ENCODE assay signal across 23 cellular contexts in genomic region chr1:234992065-234992464, GRCh38.
DNase-seq lines count a peak whose midpoint lies in the region; ATAC-seq and TF ChIP-seq lines count a peak whose summit lies in the region.
"Had no signal": no experiment of that assay in that cellular context is flagged by ENCODE, and none has a peak within 500 bp of the region (broad histone marks: within the 10 kb centered on the region; RNA-seq: fewer than 3 reads in every experiment).

No MANE protein-coding gene starts in this region.

- peak; percentile 8 for ATAC-seq in activated CD8-positive, alpha-beta T cell treated with anti-CD3 and anti-CD28 coated beads for 36 hours
- ATAC-seq in activated CD8-positive, alpha-beta T cell treated with anti-CD3 and anti-CD28 coated beads, Interleukin-2, amount 10 ng/mL, durations not matched to agents 7 days and 5 days = no peak
- ATAC-seq in IMR-90 (ENCODE audit: low read depth) = no peak

- POLR2A ChIA-PET in activated CD8-positive, alpha-beta T cell treated with anti-CD3 and anti-CD28 coated beads for 36 hours (lab: Charles Lee) = interaction anchor here (0.8 kb wide), 1 partner anchor 44 kb away, joined by 3 read pairs; no protein-coding TSS in a partner anchor
- POLR2A ChIA-PET in activated CD8-positive, alpha-beta T cell treated with anti-CD3 and anti-CD28 coated beads, Interleukin-2, amount 10 ng/mL, durations not matched to agents 7 days and 5 days (lab: Charles Lee) = interaction anchor here (1.2 kb wide), 1 partner anchor 19 kb away, joined by 3 read pairs; no protein-coding TSS in a partner anchor
- POLR2A ChIA-PET in IMR-90 (lab: Charles Lee; ENCODE audit: unreplicated experiment) = no interaction called here

- WGBS in IMR-90 (ENCODE audit: extremely low coverage in 2 of 2, insufficient read length in 1 of 2), 2 experiments = no CpG with 5 or more reads among the region's 3 CpGs
- WGBS in trophoblast cell (ENCODE audit: extremely low coverage, insufficient coverage, insufficient read length) = no CpG with 5 or more reads among the region's 3 CpGs

- H2BK120ac ChIP-seq in IMR-90 (ENCODE audit: low read depth, low read length) = no peak overlapping the region
- H2BK120ac ChIP-seq in trophoblast cell (ENCODE audit: insufficient read depth, low read length, poor library complexity) = no peak overlapping the region

- no peak overlapping the region; the same call in 1 of the 2 replicates for H2BK20ac ChIP-seq in IMR-90 (ENCODE audit: low read depth, low read length)

- TF ChIP-seq CTCF in activated CD8-positive, alpha-beta T cell treated with anti-CD3 and anti-CD28 coated beads for 36 hours (IDR thresholded peaks at IDR 0.05) = no peak
- no peak for TF ChIP-seq CTCF in IMR-90 (conservative IDR thresholded peaks at IDR 0.05; ENCODE audit: low read depth, low read length)
- no peak for TF ChIP-seq CTCF in osteocyte (IDR thresholded peaks at IDR 0.05)

- no peaks in the 10 kb centered on the region for H3K27me3 Mint-ChIP-seq in activated CD8-positive, alpha-beta T cell treated with anti-CD3 and anti-CD28 coated beads for 36 hours
- H3K27me3 Mint-ChIP-seq in activated CD8-positive, alpha-beta T cell treated with anti-CD3 and anti-CD28 coated beads, Interleukin-2, amount 10 ng/mL, durations not matched to agents 7 days and 5 days (ENCODE audit: low read depth) = no peaks in the 10 kb centered on the region
- H3K27me3 Mint-ChIP-seq in activated T-helper 1 cell treated with anti-CD3 and anti-CD28 coated beads, Interleukin-12 subunit alpha, Interleukin-12 subunit beta, Interleukin-2, Interleukin-4 antibody, amounts not matched to agents 30 ng/mL and 10 ng/mL and 1 ng/mL, durations not matched to agents 14 hours and 24 hours and 36 hours (ENCODE audit: insufficient read depth) = no peaks in the 10 kb centered on the region
- H3K27me3 Mint-ChIP-seq in osteocyte (ENCODE audit: unreplicated experiment) = no peaks in the 10 kb centered on the region
- H3K27me3 Mint-ChIP-seq: CD4-positive, alpha-beta T cell; IgD-negative memory B cell had no signal

- H3K4me3 Mint-ChIP-seq in activated CD8-positive, alpha-beta T cell treated with anti-CD3 and anti-CD28 coated beads for 36 hours = no peak overlapping the region
- H3K4me3 Mint-ChIP-seq in activated CD8-positive, alpha-beta T cell treated with anti-CD3 and anti-CD28 coated beads, Interleukin-2, amount 10 ng/mL, durations not matched to agents 7 days and 5 days = no peak overlapping the region
- H3K4me3 Mint-ChIP-seq in activated T-helper 1 cell treated with anti-CD3 and anti-CD28 coated beads, Interleukin-12 subunit alpha, Interleukin-12 subunit beta, Interleukin-2, Interleukin-4 antibody, amounts not matched to agents 30 ng/mL and 10 ng/mL and 1 ng/mL, durations not matched to agents 14 hours and 24 hours and 36 hours = no peak overlapping the region
- no peak overlapping the region for H3K4me3 Mint-ChIP-seq in osteocyte (ENCODE audit: unreplicated experiment)
- H3K4me3 Mint-ChIP-seq: CD4-positive, alpha-beta T cell; IgD-negative memory B cell had no signal

- H3K14ac ChIP-seq in IMR-90 (replicated peaks; ENCODE audit: low read depth, low read length) (no peak overlapping the region), trophoblast cell (ENCODE audit: low read length) (no peak overlapping the region)

- H2AFZ ChIP-seq in IMR-90 (replicated peaks; ENCODE audit: low read length, poor library complexity) (no peak overlapping the region), trophoblast cell (ENCODE audit: insufficient read depth, low read length, poor library complexity) (no peak overlapping the region)
- H2AFZ ChIP-seq: PC-9 had no signal

- H2AK9ac ChIP-seq in IMR-90 (replicated peaks; ENCODE audit: low read depth, low read length, poor library complexity) = no peak overlapping the region

- H3K27me3 ChIP-seq in IMR-90 (ENCODE audit: control insufficient read depth, insufficient read depth, low read length) (no peaks in the 10 kb centered on the region), trophoblast cell (ENCODE audit: insufficient read depth, low read length) (no peaks in the 10 kb centered on the region)
- H3K27me3 ChIP-seq: BLaER1 treated with 17β-estradiol and CSF1 and Interleukin-3, amounts not matched to agents 10 nM and 100 nM; SJSA1 had no signal

- no peak overlapping the region for H4K5ac ChIP-seq in IMR-90 (ENCODE audit: low read depth, low read length)

- no peaks in the 10 kb centered on the region for H3K36me3 ChIP-seq in IMR-90 (ENCODE audit: control insufficient read depth, insufficient read depth, low read length)
- H3K36me3 ChIP-seq in trophoblast cell (ENCODE audit: control insufficient read depth in 1 of 2, insufficient read depth in 2 of 2, low read length in 2 of 2) = no peaks in the 10 kb centered on the region
- H3K36me3 ChIP-seq: BLaER1 treated with 17β-estradiol and CSF1 and Interleukin-3, amounts not matched to agents 10 nM and 100 nM; SJSA1 had no signal

- dilution Hi-C loops in IMR-90 (cut with HindIII; ENCODE audit: low sequenced_read_pairs, unreplicated experiment) = no loop called here

- no peak for TF ChIP-seq RAD21 in IMR-90 (IDR thresholded peaks at IDR 0.05; ENCODE audit: low read length)

- no peak overlapping the region for H3K56ac ChIP-seq in IMR-90 (ENCODE audit: extremely low read depth, insufficient read depth, low read length)

- no peak overlapping the region for H3K27ac ChIP-seq in IMR-90 (ENCODE audit: insufficient read depth, low read length)
- H3K27ac ChIP-seq in trophoblast cell (ENCODE audit: low read depth, low read length) = no peak overlapping the region
- H3K27ac ChIP-seq: BLaER1 treated with 17β-estradiol and CSF1 and Interleukin-3, amounts not matched to agents 10 nM and 100 nM; KMS-11; PC-9; SJSA1 had no signal

- CTCF ChIA-PET in activated CD8-positive, alpha-beta T cell treated with anti-CD3 and anti-CD28 coated beads for 36 hours (lab: Charles Lee) = no interaction called here
- CTCF ChIA-PET in activated CD8-positive, alpha-beta T cell treated with anti-CD3 and anti-CD28 coated beads, Interleukin-2, amount 10 ng/mL, durations not matched to agents 7 days and 5 days (lab: Charles Lee) = interaction anchor here (1.2 kb wide), 1 partner anchor 10 kb away, joined by 3 read pairs; no protein-coding TSS in a partner anchor
- CTCF ChIA-PET in IMR-90 (lab: Yijun Ruan, JAX) = no interaction called here

- H3K23ac ChIP-seq in IMR-90 (ENCODE audit: low read depth, low read length) (no peak overlapping the region), trophoblast cell (ENCODE audit: low read length) (no peak overlapping the region)

- H3K9me3 Mint-ChIP-seq in activated CD8-positive, alpha-beta T cell treated with anti-CD3 and anti-CD28 coated beads for 36 hours = peaks cover 2% of the 10 kb centered on the region
- no peaks in the 10 kb centered on the region for H3K9me3 Mint-ChIP-seq in activated CD8-positive, alpha-beta T cell treated with anti-CD3 and anti-CD28 coated beads, Interleukin-2, amount 10 ng/mL, durations not matched to agents 7 days and 5 days (ENCODE audit: insufficient read depth)
- H3K9me3 Mint-ChIP-seq in activated T-helper 1 cell treated with anti-CD3 and anti-CD28 coated beads, Interleukin-12 subunit alpha, Interleukin-12 subunit beta, Interleukin-2, Interleukin-4 antibody, amounts not matched to agents 30 ng/mL and 10 ng/mL and 1 ng/mL, durations not matched to agents 14 hours and 24 hours and 36 hours = peaks cover 5% of the 10 kb centered on the region
- H3K9me3 Mint-ChIP-seq in osteocyte (ENCODE audit: unreplicated experiment) = no peaks in the 10 kb centered on the region
- H3K9me3 Mint-ChIP-seq: CD4-positive, alpha-beta T cell; IgD-negative memory B cell had no signal

- H3K4me2 ChIP-seq in IMR-90 (ENCODE audit: low read depth, low read length) (no peak overlapping the region), trophoblast cell (ENCODE audit: low read length) (no peak overlapping the region)
- H3K4me2 ChIP-seq: BLaER1 treated with 17β-estradiol and CSF1 and Interleukin-3, amounts not matched to agents 10 nM and 100 nM; KMS-11; PC-9 had no signal

- no TSS peak for BruUV-seq in IMR-90 (replicated peaks; lab: Mats Ljungman, UMichigan)

- peaks cover 5% of the 10 kb centered on the region for H3K9me1 ChIP-seq in IMR-90 (ENCODE audit: insufficient read depth, low read length)

- H3K27ac Mint-ChIP-seq in activated CD8-positive, alpha-beta T cell treated with anti-CD3 and anti-CD28 coated beads for 36 hours = peak overlapping the region; percentile 34
- H3K27ac Mint-ChIP-seq in activated CD8-positive, alpha-beta T cell treated with anti-CD3 and anti-CD28 coated beads, Interleukin-2, amount 10 ng/mL, durations not matched to agents 7 days and 5 days = no peak overlapping the region
- peak overlapping the region; percentile 69 for H3K27ac Mint-ChIP-seq in activated T-helper 1 cell treated with anti-CD3 and anti-CD28 coated beads, Interleukin-12 subunit alpha, Interleukin-12 subunit beta, Interleukin-2, Interleukin-4 antibody, amounts not matched to agents 30 ng/mL and 10 ng/mL and 1 ng/mL, durations not matched to agents 14 hours and 24 hours and 36 hours
- H3K27ac Mint-ChIP-seq in osteocyte (ENCODE audit: unreplicated experiment) = no peak overlapping the region
- H3K27ac Mint-ChIP-seq: CD4-positive, alpha-beta T cell had no signal

- no peaks in the 10 kb centered on the region for H4K20me1 ChIP-seq in IMR-90 (ENCODE audit: insufficient read depth, low read length)
- H4K20me1 ChIP-seq: BLaER1 treated with 17β-estradiol and CSF1 and Interleukin-3, amounts not matched to agents 10 nM and 100 nM had no signal

- in situ Hi-C loops in IMR-90 (cut with MboI; ENCODE audit: low sequenced_read_pairs) = no loop called here

- H3K9ac ChIP-seq in IMR-90 (ENCODE audit: low read depth, low read length) (no peak overlapping the region), trophoblast cell (ENCODE audit: low read length) (no peak overlapping the region)
- H3K9ac ChIP-seq: BLaER1 treated with 17β-estradiol and CSF1 and Interleukin-3, amounts not matched to agents 10 nM and 100 nM; KMS-11 had no signal

- 0 out of 2 replicates have a peak overlapping the region, but pooled peaks have one; percentile 17 for H3K4ac ChIP-seq in IMR-90 (ENCODE audit: low read depth, low read length)
- no peak overlapping the region for H3K4ac ChIP-seq in trophoblast cell (ENCODE audit: low read depth, low read length)

- no peaks in the 10 kb centered on the region for H3K79me1 ChIP-seq in IMR-90 (ENCODE audit: low read depth in 1 of 2, low read length in 2 of 2)
- peaks cover 25% of the 10 kb centered on the region for H3K79me1 ChIP-seq in trophoblast cell (ENCODE audit: low read length)

- no peak overlapping the region for H4K91ac ChIP-seq in IMR-90 (ENCODE audit: insufficient read depth, low read depth, low read length)
- no peak overlapping the region for H4K91ac ChIP-seq in trophoblast cell (ENCODE audit: low read depth, low read length)

- intact Hi-C loops in activated CD8-positive, alpha-beta T cell treated with anti-CD3 and anti-CD28 coated beads for 36 hours (cut with micrococcal nuclease) = no loop called here
- intact Hi-C loops in IMR-90 (cut with micrococcal nuclease) = no loop called here
- intact Hi-C loops in activated T-helper 1 cell treated with anti-CD3 and anti-CD28 coated beads, Interleukin-12 subunit alpha, Interleukin-12 subunit beta, Interleukin-2, Interleukin-4 antibody, amounts not matched to agents 30 ng/mL and 10 ng/mL and 1 ng/mL, durations not matched to agents 14 hours and 24 hours and 36 hours (cut with micrococcal nuclease) = no loop called here

- H3K4me1 ChIP-seq in IMR-90 (ENCODE audit: control insufficient read depth, insufficient read depth, low read length) (peaks cover 14% of the 10 kb centered on the region), trophoblast cell (ENCODE audit: control insufficient read depth in 1 of 2, insufficient read depth in 2 of 2, low read length in 2 of 2) (peaks cover 16 to 23% of the 10 kb centered on the region in 2 experiments)

- peak overlapping the region; percentile 46 for H2BK12ac ChIP-seq in trophoblast cell (ENCODE audit: low read length)

- peaks cover 2% of the 10 kb centered on the region for H3K36me3 Mint-ChIP-seq in activated CD8-positive, alpha-beta T cell treated with anti-CD3 and anti-CD28 coated beads for 36 hours (ENCODE audit: low read depth)
- H3K36me3 Mint-ChIP-seq in activated CD8-positive, alpha-beta T cell treated with anti-CD3 and anti-CD28 coated beads, Interleukin-2, amount 10 ng/mL, durations not matched to agents 7 days and 5 days (ENCODE audit: low read depth) = peaks cover 2% of the 10 kb centered on the region
- H3K36me3 Mint-ChIP-seq in activated T-helper 1 cell treated with anti-CD3 and anti-CD28 coated beads, Interleukin-12 subunit alpha, Interleukin-12 subunit beta, Interleukin-2, Interleukin-4 antibody, amounts not matched to agents 30 ng/mL and 10 ng/mL and 1 ng/mL, durations not matched to agents 14 hours and 24 hours and 36 hours (ENCODE audit: low read depth) = peaks cover 13% of the 10 kb centered on the region
- no peaks in the 10 kb centered on the region for H3K36me3 Mint-ChIP-seq in osteocyte (ENCODE audit: unreplicated experiment)
- H3K36me3 Mint-ChIP-seq: IgD-negative memory B cell had no signal

- H4K8ac ChIP-seq in IMR-90 (ENCODE audit: low read depth in 2 of 2, low read length in 2 of 2) (no peak overlapping the region), trophoblast cell (ENCODE audit: low read depth, low read length) (no peak overlapping the region)

- no peak overlapping the region for H4K12ac ChIP-seq in trophoblast cell (ENCODE audit: low read depth, low read length)

- TF ChIP-seq POLR2A in IMR-90 (IDR thresholded peaks at IDR 0.05; ENCODE audit: low read depth, low read length) = no peak

- peaks cover under 1% of the 10 kb centered on the region for H3K79me2 ChIP-seq in trophoblast cell (ENCODE audit: control insufficient read depth, insufficient read depth, low read length, poor library complexity)

- H3K9me3 ChIP-seq in IMR-90 (ENCODE audit: control insufficient read depth, insufficient read depth, low read length) (no peaks in the 10 kb centered on the region), trophoblast cell (ENCODE audit: insufficient read depth, low read depth, low read length) (no peaks in the 10 kb centered on the region)
- H3K9me3 ChIP-seq: BLaER1 treated with 17β-estradiol and CSF1 and Interleukin-3, amounts not matched to agents 10 nM and 100 nM; SJSA1 had no signal

- H3K4me3 ChIP-seq in IMR-90 (ENCODE audit: insufficient read depth, low read depth, low read length) = no peak overlapping the region
- H3K4me3 ChIP-seq in trophoblast cell (ENCODE audit: low read depth, low read length) = no peak overlapping the region
- H3K4me3 ChIP-seq: BLaER1 treated with 17β-estradiol and CSF1 and Interleukin-3, amounts not matched to agents 10 nM and 100 nM; PC-9; SJSA1 had no signal

- H3K18ac ChIP-seq in IMR-90 (ENCODE audit: low read depth, low read length) = no peak overlapping the region
- no peak overlapping the region for H3K18ac ChIP-seq in trophoblast cell (ENCODE audit: low read length)

- H2BK15ac ChIP-seq in IMR-90 (ENCODE audit: low read depth, low read length) = no peak overlapping the region

- DNase-seq in activated CD8-positive, alpha-beta T cell treated with anti-CD3 and anti-CD28 coated beads for 36 hours = no peak
- DNase-seq in activated CD8-positive, alpha-beta T cell treated with anti-CD3 and anti-CD28 coated beads, Interleukin-2, amount 10 ng/mL, durations not matched to agents 7 days and 5 days = no peak
- DNase-seq in IMR-90 = no peak
- no peak for DNase-seq in activated T-helper 1 cell treated with anti-CD3 and anti-CD28 coated beads, Interleukin-12 subunit alpha, Interleukin-12 subunit beta, Interleukin-2, Interleukin-4 antibody, amounts not matched to agents 30 ng/mL and 10 ng/mL and 1 ng/mL, durations not matched to agents 14 hours and 24 hours and 36 hours (ENCODE audit: low spot score)
- no peak for DNase-seq in trophoblast cell
- DNase-seq in HuH-7.5 (ENCODE audit: low spot score) = no peak
- DNase-seq in HT-29 (ENCODE audit: low spot score) = no peak
- DNase-seq in osteocyte (ENCODE audit: extremely low spot score, unreplicated experiment) = no peak
- DNase-seq: AML-193; CD4-positive, alpha-beta T cell; MM.1S; NCI-H2029; NCI-H446 treated with DMSO at 0.1 percent for 48 hours; NCI-H526; NCI-H82; NK-92 treated with Interleukin-12 subunit alpha and Interleukin-12 subunit beta, amount 100 ng/mL, for 24 hours; PC-9; Right ventricle myocardium superior; RPMI8226 had no signal

- H3K4me1 Mint-ChIP-seq in activated CD8-positive, alpha-beta T cell treated with anti-CD3 and anti-CD28 coated beads for 36 hours (ENCODE audit: low read depth) = peaks cover 55% of the 10 kb centered on the region
- peaks cover 44% of the 10 kb centered on the region for H3K4me1 Mint-ChIP-seq in activated CD8-positive, alpha-beta T cell treated with anti-CD3 and anti-CD28 coated beads, Interleukin-2, amount 10 ng/mL, durations not matched to agents 7 days and 5 days (ENCODE audit: low read depth)
- peaks cover 71% of the 10 kb centered on the region for H3K4me1 Mint-ChIP-seq in activated T-helper 1 cell treated with anti-CD3 and anti-CD28 coated beads, Interleukin-12 subunit alpha, Interleukin-12 subunit beta, Interleukin-2, Interleukin-4 antibody, amounts not matched to agents 30 ng/mL and 10 ng/mL and 1 ng/mL, durations not matched to agents 14 hours and 24 hours and 36 hours (ENCODE audit: low read depth)
- peaks cover 42% of the 10 kb centered on the region for H3K4me1 Mint-ChIP-seq in osteocyte (ENCODE audit: unreplicated experiment)

- H2AK5ac ChIP-seq in IMR-90 (ENCODE audit: low read depth, low read length) = no peak overlapping the region
- no peak overlapping the region for H2AK5ac ChIP-seq in trophoblast cell (ENCODE audit: low read length)

- no peak overlapping the region for H2BK5ac ChIP-seq in IMR-90 (ENCODE audit: low read depth, low read length, poor library complexity, severe bottlenecking)
- H2BK5ac ChIP-seq in trophoblast cell (ENCODE audit: low read depth, low read length, poor library complexity) = no peak overlapping the region

Comparison
In these comparisons a context has a peak if more than half of its experiments do, and no peak if none do; other contexts are left out.
1. H3K27ac Mint-ChIP-seq: peak in activated CD8-positive, alpha-beta T cell treated with anti-CD3 and anti-CD28 coated beads for 36 hours (single experiment) and activated T-helper 1 cell treated with anti-CD3 and anti-CD28 coated beads, Interleukin-12 subunit alpha, Interleukin-12 subunit beta, Interleukin-2, Interleukin-4 antibody, amounts not matched to agents 30 ng/mL and 10 ng/mL and 1 ng/mL, durations not matched to agents 14 hours and 24 hours and 36 hours (single experiment); none in activated CD8-positive, alpha-beta T cell treated with anti-CD3 and anti-CD28 coated beads, Interleukin-2, amount 10 ng/mL, durations not matched to agents 7 days and 5 days (single experiment) and osteocyte (single experiment).